1 cellular context compared by ENCODE assay signal in genomic region chr17:41919165-41919817, GRCh38.
TF ChIP-seq lines count a peak whose summit lies in the region.

No MANE protein-coding gene starts in this region.

TF ChIP-seq in SK-N-SH, 30 proteins besides CTCF, POLR2A, EP300 and RAD21 (continued from another document):
- TF ChIP-seq RXRA (IDR thresholded peaks at IDR 0.05; ENCODE audit: borderline replicate concordance, low read depth) (no peak), MEF2A (IDR thresholded peaks at IDR 0.05; ENCODE audit: borderline replicate concordance, low read depth) (no peak)
